Comparison of ENCODE assay signal across 17 cellular contexts in genomic region chr4:36304138-36304681, GRCh38. TPM values are rescaled to one million over a fixed set of nuclear protein-coding genes. Genes with fewer than 3 reads are reported as not detected.
DNase-seq lines count a peak whose midpoint lies in the region; ATAC-seq, FAIRE-seq and TF ChIP-seq lines count a peak whose summit lies in the region.
"Had no signal": no experiment of that assay in that cellular context is flagged by ENCODE, and none has a peak within 500 bp of the region (broad histone marks: within the 10 kb centered on the region; RNA-seq: fewer than 3 reads in every experiment).

No MANE protein-coding gene starts in this region.

- H3K27me3 Mint-ChIP-seq in activated naive CD8-positive, alpha-beta T cell treated with anti-CD3 and anti-CD28 coated beads for 36 hours: peaks cover 5% of the 10 kb centered on the region
- H3K27me3 Mint-ChIP-seq: activated naive CD4-positive, alpha-beta T cell treated with anti-CD3 and anti-CD28 coated beads, Interleukin-2, amount 50 U/mL, for 24 hours; CD4-positive, alpha-beta T cell had no signal

- ATAC-seq in GM18907 (IDR thresholded peaks at IDR 0.05; ENCODE audit: unreplicated experiment) (peak; percentile 70), GM21528 (IDR thresholded peaks at IDR 0.05; ENCODE audit: low FRiP score, unreplicated experiment) (peak; percentile 57), HG03064 (IDR thresholded peaks at IDR 0.05; ENCODE audit: low read depth, unreplicated experiment) (peak; percentile 37), psoas muscle (no peak), HepG2 (no peak)

- 56 to 66% (median 59%) methylated on average over 1 of the region's 1 CpG for WGBS in psoas muscle, 3 donors
- 0% methylated on average over 1 of the region's 1 CpG for WGBS in HepG2 (ENCODE audit: low lambda C conversion rate)

- H3K36me3 ChIP-seq in psoas muscle (ENCODE audit: insufficient read depth in 1 of 2, low read depth in 1 of 2) (no peaks in the 10 kb centered on the region), HepG2 (replicated peaks in 1 of 2; ENCODE audit: control insufficient read depth in 1 of 2, insufficient read depth in 2 of 2, low read length in 2 of 2) (no peaks in the 10 kb centered on the region)
- H3K36me3 ChIP-seq: spleen, transverse colon had no signal

- no peaks in the 10 kb centered on the region for H3K9me3 ChIP-seq in psoas muscle
- no peaks in the 10 kb centered on the region for H3K9me3 ChIP-seq in HepG2 (ENCODE audit: low read length)
- H3K9me3 ChIP-seq: spleen, transverse colon had no signal

- H3K27ac ChIP-seq in psoas muscle (no peak overlapping the region), HepG2 (ENCODE audit: extremely low read length, insufficient read depth, low read length) (no peak overlapping the region)
- H3K27ac ChIP-seq: hepatocyte, HL-60, transverse colon had no signal

- no peak overlapping the region for H2AFZ ChIP-seq in HepG2 (ENCODE audit: low read length)
- H2AFZ ChIP-seq: hepatocyte had no signal

- BruUV-seq in HepG2 (replicated peaks; lab: Mats Ljungman, UMichigan): no TSS peak

- no peaks in the 10 kb centered on the region for H4K20me1 ChIP-seq in HepG2 (ENCODE audit: insufficient read depth, low read length)

- no peaks in the 10 kb centered on the region for H3K36me3 Mint-ChIP-seq in activated naive CD8-positive, alpha-beta T cell treated with anti-CD3 and anti-CD28 coated beads for 36 hours
- H3K36me3 Mint-ChIP-seq: activated naive CD4-positive, alpha-beta T cell treated with anti-CD3 and anti-CD28 coated beads, Interleukin-2, amount 50 U/mL, for 24 hours had no signal

- TF ChIP-seq RAD21 in HepG2 (CRISPR knock-in tag; IDR thresholded peaks at IDR 0.05): no peak

- POLR2A ChIA-PET in HepG2 (lab: Yijun Ruan, JAX): no interaction called here

- no peaks in the 10 kb centered on the region for H3K4me1 ChIP-seq in psoas muscle
- H3K4me1 ChIP-seq in HepG2 (ENCODE audit: insufficient read depth, low read length): no peaks in the 10 kb centered on the region
- H3K4me1 ChIP-seq: transverse colon had no signal

- H3K4me1 Mint-ChIP-seq in activated naive CD8-positive, alpha-beta T cell treated with anti-CD3 and anti-CD28 coated beads for 36 hours: peaks cover 11% of the 10 kb centered on the region

- H3K4me3 Mint-ChIP-seq in activated naive CD8-positive, alpha-beta T cell treated with anti-CD3 and anti-CD28 coated beads for 36 hours: no peak overlapping the region
- H3K4me3 Mint-ChIP-seq: activated CD8-positive, alpha-beta T cell treated with anti-CD3 and anti-CD28 coated beads, Interleukin-2, amount 10 ng/mL, durations not matched to agents 7 days and 5 days; activated naive CD4-positive, alpha-beta T cell treated with anti-CD3 and anti-CD28 coated beads, Interleukin-2, amount 50 U/mL, for 24 hours; CD4-positive, alpha-beta T cell had no signal

- no peak for FAIRE-seq in HepG2 (lab: Jason Lieb, UNC)

- no peaks in the 10 kb centered on the region for H3K79me2 ChIP-seq in HepG2 (ENCODE audit: insufficient read depth, low read length)
- H3K79me2 ChIP-seq: hepatocyte had no signal

- no peaks in the 10 kb centered on the region for H3K9me3 Mint-ChIP-seq in activated naive CD8-positive, alpha-beta T cell treated with anti-CD3 and anti-CD28 coated beads for 36 hours
- H3K9me3 Mint-ChIP-seq: activated naive CD4-positive, alpha-beta T cell treated with anti-CD3 and anti-CD28 coated beads, Interleukin-2, amount 50 U/mL, for 24 hours; CD4-positive, alpha-beta T cell had no signal

- H3K4me2 ChIP-seq in HepG2 (ENCODE audit: low read depth, low read length): no peak overlapping the region
- H3K4me2 ChIP-seq: hepatocyte had no signal

- DNase-seq in activated naive CD8-positive, alpha-beta T cell treated with anti-CD3 and anti-CD28 coated beads for 36 hours: no peak
- DNase-seq in OCI-M1 (lab: John Stamatoyannopoulos, UW): no peak
- DNase-seq in psoas muscle: no peak
- no peak for DNase-seq in HepG2 (ENCODE audit: low spot score)
- DNase-seq in posterior cingulate gyrus: no peak
- DNase-seq: activated CD8-positive, alpha-beta T cell treated with anti-CD3 and anti-CD28 coated beads, Interleukin-2, amount 10 ng/mL, durations not matched to agents 7 days and 5 days; CD4-positive, alpha-beta T cell; erythroblast; NCI-H2081; spleen; transverse colon had no signal

- intact Hi-C loops in psoas muscle (cut with DNase I): no loop called here
- intact Hi-C loops in HepG2 (cut with micrococcal nuclease; ENCODE audit: unreplicated experiment): no loop called here
- intact Hi-C loops in posterior cingulate gyrus (cut with DNase I): no loop called here

- H3K27me3 ChIP-seq in psoas muscle (ENCODE audit: insufficient read depth in 3 of 3, low read length in 2 of 3) (no peaks in the 10 kb centered on the region), HepG2 (ENCODE audit: control insufficient read depth in 1 of 2, insufficient read depth in 2 of 2, low read length in 2 of 2) (no peaks in the 10 kb centered on the region)
- H3K27me3 ChIP-seq: hepatocyte, spleen, transverse colon had no signal

- TF ChIP-seq CTCF in psoas muscle (IDR thresholded peaks at IDR 0.05) (no peak), HepG2 (CRISPR knock-in tag; IDR thresholded peaks at IDR 0.05) (no peak)

- no peak for TF ChIP-seq EP300 in HepG2 (IDR thresholded peaks at IDR 0.05; ENCODE audit: low read depth in 2 of 2, low read length in 2 of 2)
- no peak for TF ChIP-seq EP300 in HepG2 (CRISPR knock-in tag; IDR thresholded peaks at IDR 0.05; ENCODE audit: borderline replicate concordance)

- H3K27ac Mint-ChIP-seq in activated naive CD8-positive, alpha-beta T cell treated with anti-CD3 and anti-CD28 coated beads for 36 hours: peak overlapping the region; percentile 31
- H3K27ac Mint-ChIP-seq: activated CD8-positive, alpha-beta T cell treated with anti-CD3 and anti-CD28 coated beads, Interleukin-2, amount 10 ng/mL, durations not matched to agents 7 days and 5 days; CD4-positive, alpha-beta T cell had no signal

- H3K9ac ChIP-seq in HepG2 (ENCODE audit: insufficient read depth, low read depth, low read length): no peak overlapping the region

- no peak overlapping the region for H3K4me3 ChIP-seq in psoas muscle
- no peak overlapping the region for H3K4me3 ChIP-seq in HepG2 (replicated peaks in 1 of 3; ENCODE audit: insufficient read depth in 1 of 3, low read depth in 2 of 3, low read length in 3 of 3)
- H3K4me3 ChIP-seq: hepatocyte, spleen, transverse colon had no signal

- CTCF ChIA-PET in HepG2 (lab: Yijun Ruan, JAX; ENCODE audit: low intra/inter-chr PET ratio, low total read pairs): no interaction called here

- no peak for TF ChIP-seq POLR2A in HepG2 (IDR thresholded peaks at IDR 0.05; ENCODE audit: insufficient read depth in 1 of 2, low read depth in 2 of 2, low read length in 2 of 2)

- in situ Hi-C loops in HepG2 (cut with HindIII; ENCODE audit: extremely low pct_ligation_motif_present, low pct_unique_long_range_greater_than_20kb): no loop called here

RNA-seq across cellular contexts. Expression of gene DTHD1, which starts 22.8 kb away (rescaled TPM):
- total RNA-seq in activated naive CD8-positive, alpha-beta T cell treated with anti-CD3 and anti-CD28 coated beads for 36 hours: under 1 TPM; 0.08 to 0.12 TPM
- total RNA-seq in psoas muscle: under 1 TPM in 2 of 4 donors, not detected in 2; 0.07 to 0.15 TPM
- under 1 TPM in 1 of 3 donors, not detected in 2; 0.01 TPM for polyA plus RNA-seq in psoas muscle
- total RNA-seq in HepG2 (2016; rRNA removed; fragmentation: Illumina TruSeq; extraction: Trizol): not detected in 2 replicates
- not detected in 2 replicates for total RNA-seq in HepG2 (2016; cell fraction: cytosol; rRNA removed; fragmentation: Illumina TruSeq; extraction: Trizol; ENCODE audit: low read depth)
- total RNA-seq in HepG2 (2016; cell fraction: insoluble cytoplasmic fraction; rRNA removed; fragmentation: Illumina TruSeq; extraction: Trizol): not detected in 2 replicates
- not detected in 2 replicates for total RNA-seq in HepG2 (2016; cell fraction: membrane; rRNA removed; fragmentation: Illumina TruSeq; extraction: Trizol)
- total RNA-seq in HepG2 (2016; cell fraction: nucleus; rRNA removed; fragmentation: Illumina TruSeq; extraction: Trizol): not detected in 2 replicates
- not detected in 2 replicates for polyA plus RNA-seq in HepG2 (2011; rRNA removed)
- polyA plus RNA-seq in HepG2 (2011; cell fraction: cytosol; rRNA removed): not detected in 2 replicates
- not detected in 2 replicates for polyA plus RNA-seq in HepG2 (2011; cell fraction: nucleus; rRNA removed)
- not detected in 2 replicates for polyA plus RNA-seq in HepG2 (2012)
- polyA plus RNA-seq in HepG2 (2016; cell fraction: cytosol; fragmentation: Illumina TruSeq; extraction: Trizol; ENCODE audit: low read depth): not detected in 2 replicates
- not detected in 2 replicates for polyA plus RNA-seq in HepG2 (2016; cell fraction: insoluble cytoplasmic fraction; fragmentation: Illumina TruSeq; extraction: Trizol; ENCODE audit: low read depth)
- polyA plus RNA-seq in HepG2 (2016; cell fraction: membrane; fragmentation: Illumina TruSeq; extraction: Trizol; ENCODE audit: low read depth): not detected in 2 replicates
- polyA plus RNA-seq in HepG2 (2016; cell fraction: nucleus; fragmentation: Illumina TruSeq; extraction: Trizol; ENCODE audit: insufficient read depth, low read depth): not detected in 2 replicates
- polyA minus RNA-seq in HepG2 (2011; rRNA and poly(A)+ RNA removed; ENCODE audit: low replicate concordance): not detected in 2 replicates
- polyA minus RNA-seq in HepG2 (2011; cell fraction: cytosol; rRNA and poly(A)+ RNA removed): not detected in 2 replicates
- not detected in 2 replicates for polyA minus RNA-seq in HepG2 (2011; cell fraction: nucleus; rRNA and poly(A)+ RNA removed)
- total RNA-seq: hepatocyte had no signal
- polyA plus RNA-seq: hepatocyte had no signal

RNA-seq across cellular contexts. Expression of gene ARAP2, which starts 59.9 kb away (rescaled TPM):
- 10 to 100 TPM; 21.0 to 27.0 TPM for total RNA-seq in activated naive CD8-positive, alpha-beta T cell treated with anti-CD3 and anti-CD28 coated beads for 36 hours
- total RNA-seq in psoas muscle (1 to 10 TPM; 1.4 to 2.7 (median 1.5) TPM), HepG2 (2016; rRNA removed; fragmentation: Illumina TruSeq; extraction: Trizol) (1.4 and 1.5 TPM in 2 replicates)
- polyA plus RNA-seq in psoas muscle (under 1 TPM; 0.11 to 0.22 (median 0.21) TPM), HepG2 (2011; rRNA removed) (0.16 and 0.37 TPM in 2 replicates)
- 1.5 and 1.8 TPM in 2 replicates for total RNA-seq in HepG2 (2016; cell fraction: cytosol; rRNA removed; fragmentation: Illumina TruSeq; extraction: Trizol; ENCODE audit: low read depth)
- total RNA-seq in HepG2 (2016; cell fraction: insoluble cytoplasmic fraction; rRNA removed; fragmentation: Illumina TruSeq; extraction: Trizol): 0.95 and 0.97 TPM in 2 replicates
- 1.00 and 1.2 TPM in 2 replicates for total RNA-seq in HepG2 (2016; cell fraction: membrane; rRNA removed; fragmentation: Illumina TruSeq; extraction: Trizol)
- total RNA-seq in HepG2 (2016; cell fraction: nucleus; rRNA removed; fragmentation: Illumina TruSeq; extraction: Trizol): 4.1 and 5.6 TPM in 2 replicates
- polyA plus RNA-seq in HepG2 (2011; cell fraction: cytosol; rRNA removed): 0.09 TPM in 2 replicates
- polyA plus RNA-seq in HepG2 (2011; cell fraction: nucleus; rRNA removed): 0.14 and 0.35 TPM in 2 replicates
- polyA plus RNA-seq in HepG2 (2012): 0.13 and 0.16 TPM in 2 replicates
- polyA plus RNA-seq in HepG2 (2016; cell fraction: cytosol; fragmentation: Illumina TruSeq; extraction: Trizol; ENCODE audit: low read depth): 0.02 and 0.10 TPM in 2 replicates
- polyA plus RNA-seq in HepG2 (2016; cell fraction: insoluble cytoplasmic fraction; fragmentation: Illumina TruSeq; extraction: Trizol; ENCODE audit: low read depth): 0.32 and 0.37 TPM in 2 replicates
- 0.03 and 0.15 TPM in 2 replicates for polyA plus RNA-seq in HepG2 (2016; cell fraction: membrane; fragmentation: Illumina TruSeq; extraction: Trizol; ENCODE audit: low read depth)
- polyA plus RNA-seq in HepG2 (2016; cell fraction: nucleus; fragmentation: Illumina TruSeq; extraction: Trizol; ENCODE audit: insufficient read depth, low read depth): 0.53 and 0.87 TPM in 2 replicates
- polyA minus RNA-seq in HepG2 (2011; rRNA and poly(A)+ RNA removed; ENCODE audit: low replicate concordance): 0.74 and 12.3 TPM in 2 replicates
- polyA minus RNA-seq in HepG2 (2011; cell fraction: cytosol; rRNA and poly(A)+ RNA removed): 0.49 and 0.70 TPM in 2 replicates
- 3.1 and 4.7 TPM in 2 replicates for polyA minus RNA-seq in HepG2 (2011; cell fraction: nucleus; rRNA and poly(A)+ RNA removed)

Comparison
In these comparisons a context has a peak if more than half of its experiments do, and no peak if none do; other contexts are left out.
1. ATAC-seq: peak in GM18907 (single experiment), GM21528 (single experiment) and HG03064 (single experiment); none in psoas muscle (0 of 4) and HepG2 (single experiment).